In the genomic region with DNA sequence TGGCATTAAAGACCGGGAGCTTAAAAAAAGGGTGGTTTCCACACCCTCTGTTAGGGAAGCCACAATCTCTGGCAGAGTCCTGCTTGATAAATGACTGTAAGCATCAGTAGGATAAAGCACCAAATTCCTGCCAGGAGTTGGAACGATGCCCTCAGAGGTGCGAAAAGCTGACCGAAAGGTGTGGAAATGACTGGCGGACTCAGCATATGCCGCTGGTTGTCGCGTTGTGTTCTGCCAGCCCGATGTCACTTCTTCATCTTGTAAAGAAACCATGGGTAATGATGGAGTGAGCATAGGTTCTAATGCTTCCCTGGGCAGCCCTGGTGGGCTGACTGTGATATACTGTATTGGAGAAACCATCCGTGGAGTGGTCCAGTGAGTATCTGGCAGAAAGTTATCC, we compare ENCODE assay signal across 21 cellular contexts.
"Had no signal": no experiment of that assay in that cellular context is flagged by ENCODE, and none has a peak within 500 bp of the region (broad histone marks: within the 10 kb centered on the region; RNA-seq: fewer than 3 reads in every experiment).

No MANE protein-coding gene starts in this region.

- H3K27me3 Mint-ChIP-seq: progenitor cell of endocrine pancreas had no signal

- H3K27ac Mint-ChIP-seq: natural killer cell had no signal

- DNase-seq: cortex of kidney; effector memory CD4-positive, alpha-beta T cell; gastrocnemius medialis; heart right ventricle; islet precursor cell; natural killer cell; pancreas; right cardiac atrium; small intestine; stimulated activated CD4-positive, alpha-beta T cell treated with anti-CD3 and anti-CD28 coated beads, Interleukin-12 subunit alpha, Interleukin-12 subunit beta, amount 100 ng/mL, for 4 hours; stimulated activated CD4-positive, alpha-beta T cell treated with anti-CD3 and anti-CD28 coated beads, Interleukin-2, amount 100 ng/mL, for 48 hours; stimulated activated naive CD4-positive, alpha-beta T cell treated with Interleukin-2 at 50 U/mL for 16 hours; tibial artery; upper lobe of left lung; uterus had no signal

- FAIRE-seq: endometrium, pancreas, small intestine had no signal

- H3K36me3 ChIP-seq: gastrocnemius medialis, tibial artery, uterus had no signal

- H3K4me3 Mint-ChIP-seq: natural killer cell, neural crest cell had no signal

- H3K9me3 ChIP-seq: gastrocnemius medialis, pancreas, suprapubic skin, tibial artery, upper lobe of left lung, uterus had no signal

- H3K4me3 ChIP-seq: gastrocnemius medialis, heart right ventricle, pancreas, suprapubic skin, tibial artery, upper lobe of left lung, uterus had no signal

- H3K27me3 ChIP-seq: gastrocnemius medialis, heart right ventricle, pancreas, suprapubic skin, tibial artery, upper lobe of left lung, uterus had no signal

- H3K36me3 Mint-ChIP-seq: natural killer cell had no signal

- H3K4me1 ChIP-seq: gastrocnemius medialis, heart right ventricle, pancreas, suprapubic skin, tibial artery, upper lobe of left lung, uterus had no signal

- H3K9me3 Mint-ChIP-seq: natural killer cell, neural crest cell had no signal

- ATAC-seq: esophagus mucosa, gastrocnemius medialis, heart right ventricle, left lobe of liver, natural killer cell, pancreas, right cardiac atrium had no signal

- H3K27ac ChIP-seq: gastrocnemius medialis, heart right ventricle, pancreas, suprapubic skin, tibial artery, upper lobe of left lung, uterus had no signal

- H3K4me1 Mint-ChIP-seq: natural killer cell had no signal
